In genomic region chr3:186171528-186171927, GRCh38 we compare ENCODE assay signal across 20 cellular contexts.
"Had no signal": no experiment of that assay in that cellular context is flagged by ENCODE, and none has a peak within 500 bp of the region (broad histone marks: within the 10 kb centered on the region; RNA-seq: fewer than 3 reads in every experiment).

No MANE protein-coding gene starts in this region.

- H3K4me3 ChIP-seq: MG63, SJSA1, SK-N-MC had no signal

- DNase-seq: IMR-90, Karpas-422, KG1, MG63, NCI-H1092, NCI-H1105 treated with DMSO at 0.1 percent for 48 hours, NCI-H1417 treated with DMSO at 0.1 percent for 48 hours, NCI-H146, NCI-H1694 treated with DMSO at 0.1 percent for 48 hours, NCI-H1930, NCI-H2081, NCI-H2107, NCI-H2227 treated with DMSO at 0.1 percent for 48 hours, NCI-H524, NCI-H82, Right ventricle myocardium superior, RPMI8226, SIG-M5 had no signal
